9 cellular contexts compared by ENCODE assay signal in genomic region chr2:39411186-39411944, GRCh38. TPM values are rescaled to one million over a fixed set of nuclear protein-coding genes. Genes with fewer than 3 reads are reported as not detected.
DNase-seq lines count a peak whose midpoint lies in the region; TF ChIP-seq lines count a peak whose summit lies in the region.
"Had no signal": no experiment of that assay in that cellular context is flagged by ENCODE, and none has a peak within 500 bp of the region (broad histone marks: within the 10 kb centered on the region; RNA-seq: fewer than 3 reads in every experiment).

No MANE protein-coding gene starts in this region.

- no peak overlapping the region for H3K18ac ChIP-seq in mesendoderm (ENCODE audit: low read length)

- no peak overlapping the region for H2BK15ac ChIP-seq in mesendoderm (replicated peaks; ENCODE audit: low read depth)

- no peaks in the 10 kb centered on the region for H3K27me3 Mint-ChIP-seq in T-helper 2 cell treated with Interferon-gamma antibody and Interleukin-4, amounts not matched to agents 5 μg/mL and 100 μg/mL, for 36 hours (ENCODE audit: low read depth)

- peaks cover 60% of the 10 kb centered on the region for H3K79me2 ChIP-seq in mesendoderm (ENCODE audit: control insufficient read depth, insufficient read depth, low read length)

- H3K4me2 ChIP-seq in mesendoderm (ENCODE audit: low read length), result no peak overlapping the region

- H2BK120ac ChIP-seq in mesendoderm (ENCODE audit: low read depth, low read length), result no peak overlapping the region

- intact Hi-C loops in ascending aorta (cut with DNase I), result no loop called here

- no peaks in the 10 kb centered on the region for H3K9me3 Mint-ChIP-seq in T-helper 2 cell treated with Interferon-gamma antibody and Interleukin-4, amounts not matched to agents 5 μg/mL and 100 μg/mL, for 36 hours

- DNase-seq in AG08396 (ENCODE audit: low spot score), result peak; percentile 41
- peak; percentile 97 for DNase-seq in HCEC 1CT
- DNase-seq in ascending aorta (ENCODE audit: low spot score in 2 of 2), result no peak
- peak; percentile 74 for DNase-seq in mesendoderm
- DNase-seq in T-helper 2 cell treated with Interferon-gamma antibody and Interleukin-4, amounts not matched to agents 5 μg/mL and 100 μg/mL, for 36 hours (ENCODE audit: low spot score), result no peak
- no peak for DNase-seq in NCI-H2196 treated with DMSO at 0.1 percent for 48 hours (lab: John Stamatoyannopoulos, UW; ENCODE audit: unreplicated experiment)
- no peak for DNase-seq in nucleus accumbens (lab: John Stamatoyannopoulos, UW)
- DNase-seq in activated naive CD4-positive, alpha-beta T cell treated with Interleukin-2 at 50 U/mL for 16 hours, result no peak
- DNase-seq: occipital lobe had no signal

- H3K27ac ChIP-seq in ascending aorta (peak overlapping the region; percentile 20 to 24), mesendoderm (ENCODE audit: low read depth, low read length) (no peak overlapping the region)

- peaks cover 0 to 44% of the 10 kb centered on the region in 2 donors for H3K4me1 ChIP-seq in ascending aorta
- H3K4me1 ChIP-seq in mesendoderm (ENCODE audit: control insufficient read depth, low read depth, low read length), result peaks cover 20% of the 10 kb centered on the region

- no peak overlapping the region for H3K4me3 ChIP-seq in ascending aorta
- H3K4me3 ChIP-seq in mesendoderm (ENCODE audit: low read length), result no peak overlapping the region

- no peak overlapping the region for H3K56ac ChIP-seq in mesendoderm (ENCODE audit: low read length)

- H3K4me1 Mint-ChIP-seq in T-helper 2 cell treated with Interferon-gamma antibody and Interleukin-4, amounts not matched to agents 5 μg/mL and 100 μg/mL, for 36 hours (ENCODE audit: low read depth), result peaks cover 21% of the 10 kb centered on the region

- no peak overlapping the region for H3K4ac ChIP-seq in mesendoderm (ENCODE audit: low read depth, low read length)

- H2BK5ac ChIP-seq in mesendoderm (ENCODE audit: low read length), result no peak overlapping the region

- no peaks in the 10 kb centered on the region for H3K27me3 ChIP-seq in ascending aorta
- H3K27me3 ChIP-seq in mesendoderm (ENCODE audit: insufficient read depth, low read length, poor library complexity), result no peaks in the 10 kb centered on the region

- H4K5ac ChIP-seq in mesendoderm (ENCODE audit: low read length), result no peak overlapping the region

- no peaks in the 10 kb centered on the region for H3K36me3 Mint-ChIP-seq in T-helper 2 cell treated with Interferon-gamma antibody and Interleukin-4, amounts not matched to agents 5 μg/mL and 100 μg/mL, for 36 hours (ENCODE audit: low read depth)

- no peaks in the 10 kb centered on the region for H3K9me3 ChIP-seq in ascending aorta

- H3K79me1 ChIP-seq in mesendoderm (ENCODE audit: low read length), result peaks cover 10% of the 10 kb centered on the region

- no CpG with 5 or more reads among the region's 10 CpGs for WGBS in mesendoderm (ENCODE audit: extremely low coverage, insufficient coverage, low lambda C conversion rate)

- TF ChIP-seq CTCF in ascending aorta (IDR thresholded peaks at IDR 0.05), result no peak

- H3K23ac ChIP-seq in mesendoderm (ENCODE audit: low read length), result no peak overlapping the region

- no peak overlapping the region for H3K4me3 Mint-ChIP-seq in T-helper 2 cell treated with Interferon-gamma antibody and Interleukin-4, amounts not matched to agents 5 μg/mL and 100 μg/mL, for 36 hours

- H3K36me3 ChIP-seq in ascending aorta (no peaks in the 10 kb centered on the region), mesendoderm (ENCODE audit: control insufficient read depth, insufficient read depth, low read length) (no peaks in the 10 kb centered on the region)

- no peak overlapping the region for H4K8ac ChIP-seq in mesendoderm (ENCODE audit: low read depth, low read length)

- no peak overlapping the region for H2AK5ac ChIP-seq in mesendoderm (ENCODE audit: low read length)

- no peak overlapping the region for H3K9ac ChIP-seq in mesendoderm (ENCODE audit: low read length)

- no peak overlapping the region for H3K27ac Mint-ChIP-seq in T-helper 2 cell treated with Interferon-gamma antibody and Interleukin-4, amounts not matched to agents 5 μg/mL and 100 μg/mL, for 36 hours

RNA-seq across cellular contexts. Expression of gene MAP4K3, which starts 25.7 kb away (rescaled TPM):
- total RNA-seq in ascending aorta, result 34.1 TPM
- polyA plus RNA-seq in mesendoderm (2013, experiment 1 of 2), result 24.1 TPM
- 25.5 TPM for polyA plus RNA-seq in mesendoderm (2013, experiment 2 of 2)

Comparison
In these comparisons a context has a peak if more than half of its experiments do, and no peak if none do; other contexts are left out.
1. DNase-seq: peak in AG08396 (single experiment), HCEC 1CT (single experiment) and mesendoderm (single experiment); none in ascending aorta (0 of 2), T-helper 2 cell treated with Interferon-gamma antibody and Interleukin-4, amounts not matched to agents 5 μg/mL and 100 μg/mL, for 36 hours (single experiment), NCI-H2196 treated with DMSO at 0.1 percent for 48 hours (single experiment), nucleus accumbens (0 of 56) and activated naive CD4-positive, alpha-beta T cell treated with Interleukin-2 at 50 U/mL for 16 hours (single experiment).